ENCODE assay signal across 1 cellular context in the genomic region with DNA sequence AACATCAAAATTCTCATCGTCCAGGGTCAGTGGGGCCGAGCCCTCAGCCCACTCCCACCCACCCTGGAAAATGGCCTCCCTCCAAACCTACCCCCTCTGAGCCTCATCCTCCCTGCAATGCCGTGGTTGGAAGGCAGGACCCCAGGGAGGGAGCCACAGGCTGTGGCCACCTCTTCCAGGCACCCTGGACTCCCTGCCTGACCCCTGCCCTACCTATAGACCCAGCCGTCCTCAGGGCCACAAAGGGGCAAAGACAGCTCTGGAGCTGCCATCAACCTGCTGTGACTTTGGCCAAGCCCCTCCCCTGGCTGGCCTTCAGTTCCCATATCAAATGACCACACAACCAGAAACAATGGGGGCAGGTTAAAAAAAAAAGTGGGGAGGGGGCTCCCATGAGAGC.
TF ChIP-seq lines count a peak whose summit lies in the region.

No MANE protein-coding gene starts in this region.

TF ChIP-seq in IMR-90, 13 proteins besides CTCF, POLR2A, EP300 and RAD21:
- TF ChIP-seq, protein P1, sequence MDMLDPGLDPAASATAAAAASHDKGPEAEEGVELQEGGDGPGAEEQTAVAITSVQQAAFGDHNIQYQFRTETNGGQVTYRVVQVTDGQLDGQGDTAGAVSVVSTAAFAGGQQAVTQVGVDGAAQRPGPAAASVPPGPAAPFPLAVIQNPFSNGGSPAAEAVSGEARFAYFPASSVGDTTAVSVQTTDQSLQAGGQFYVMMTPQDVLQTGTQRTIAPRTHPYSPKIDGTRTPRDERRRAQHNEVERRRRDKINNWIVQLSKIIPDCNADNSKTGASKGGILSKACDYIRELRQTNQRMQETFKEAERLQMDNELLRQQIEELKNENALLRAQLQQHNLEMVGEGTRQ (IDR thresholded peaks at IDR 0.05; ENCODE audit: low read depth, low read length), result no peak
- TF ChIP-seq RFX5 (IDR thresholded peaks at IDR 0.05; ENCODE audit: low read depth, low read length) (no peak), CEBPB (IDR thresholded peaks at IDR 0.05; ENCODE audit: low read depth, low read length) (no peak), MAZ (IDR thresholded peaks at IDR 0.05; ENCODE audit: borderline replicate concordance, low read depth, low read length) (no peak), BHLHE40 (IDR thresholded peaks at IDR 0.05; ENCODE audit: low read depth, low read length) (no peak), CHD1 (IDR thresholded peaks at IDR 0.05; ENCODE audit: low read depth, low read length) (no peak), FOS (IDR thresholded peaks at IDR 0.05; ENCODE audit: low read depth, low read length) (no peak), MAFK (IDR thresholded peaks at IDR 0.05; ENCODE audit: low read depth, low read length) (no peak), NFE2L2 (IDR thresholded peaks at IDR 0.05; ENCODE audit: low read depth, low read length) (no peak), SMC3 (IDR thresholded peaks at IDR 0.05; ENCODE audit: low read depth, low read length) (no peak), RCOR1 (IDR thresholded peaks at IDR 0.05; ENCODE audit: insufficient replicate concordance, low read length) (no peak), MXI1 (IDR thresholded peaks at IDR 0.05; ENCODE audit: borderline replicate concordance, low read depth, low read length) (no peak)
- TF ChIP-seq, protein P2, sequence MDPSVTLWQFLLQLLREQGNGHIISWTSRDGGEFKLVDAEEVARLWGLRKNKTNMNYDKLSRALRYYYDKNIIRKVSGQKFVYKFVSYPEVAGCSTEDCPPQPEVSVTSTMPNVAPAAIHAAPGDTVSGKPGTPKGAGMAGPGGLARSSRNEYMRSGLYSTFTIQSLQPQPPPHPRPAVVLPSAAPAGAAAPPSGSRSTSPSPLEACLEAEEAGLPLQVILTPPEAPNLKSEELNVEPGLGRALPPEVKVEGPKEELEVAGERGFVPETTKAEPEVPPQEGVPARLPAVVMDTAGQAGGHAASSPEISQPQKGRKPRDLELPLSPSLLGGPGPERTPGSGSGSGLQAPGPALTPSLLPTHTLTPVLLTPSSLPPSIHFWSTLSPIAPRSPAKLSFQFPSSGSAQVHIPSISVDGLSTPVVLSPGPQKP (IDR thresholded peaks at IDR 0.05; ENCODE audit: borderline replicate concordance, low read depth, low read length), result no peak
